ENCODE assay signal across 1 cellular context in genomic region chr18:34595673-34596072, GRCh38.
TF ChIP-seq lines count a peak whose summit lies in the region.

No MANE protein-coding gene starts in this region.

TF ChIP-seq in HCT116, 20 proteins besides CTCF, POLR2A, EP300 and RAD21 (continued from another document):
- TF ChIP-seq ZBTB33 (IDR thresholded peaks at IDR 0.05; ENCODE audit: extremely low read depth, insufficient replicate concordance, low read length) (no peak), JUND (IDR thresholded peaks at IDR 0.05) (no peak), ELF1 (IDR thresholded peaks at IDR 0.05; ENCODE audit: borderline replicate concordance, low read depth) (no peak), POLR2AphosphoS5 (IDR thresholded peaks at IDR 0.05; ENCODE audit: low read depth, low read length) (no peak), CEBPB (IDR thresholded peaks at IDR 0.05; ENCODE audit: low read depth) (no peak), ZFX (IDR thresholded peaks at IDR 0.05) (no peak), FOSL1 (IDR thresholded peaks at IDR 0.05; ENCODE audit: low read depth) (no peak), YY1 (IDR thresholded peaks at IDR 0.05; ENCODE audit: extremely low read depth, insufficient replicate concordance, low read depth, low read length) (no peak), SP1 (IDR thresholded peaks at IDR 0.05; ENCODE audit: low read depth) (no peak), SIN3A (IDR thresholded peaks at IDR 0.05; ENCODE audit: low read depth) (no peak), ZNF274 (IDR thresholded peaks at IDR 0.05; ENCODE audit: low read depth, low read length) (no peak), EGR1 (IDR thresholded peaks at IDR 0.05; ENCODE audit: low read depth) (no peak), CBX3 (IDR thresholded peaks at IDR 0.05; ENCODE audit: low read depth) (no peak), SRF (IDR thresholded peaks at IDR 0.05; ENCODE audit: low read depth) (no peak)
